ENCODE assay signal across 20 cellular contexts in genomic region chr6:166774292-166774691, GRCh38.
"Had no signal": no experiment of that assay in that cellular context is flagged by ENCODE, and none has a peak within 500 bp of the region (broad histone marks: within the 10 kb centered on the region; RNA-seq: fewer than 3 reads in every experiment).

No MANE protein-coding gene starts in this region.

- ATAC-seq: gastroesophageal sphincter; left cardiac atrium; naive thymus-derived CD4-positive, alpha-beta T cell; right cardiac atrium; stimulated activated memory B cell treated with anti-CD40 and anti-IgM and Interleukin-4, amounts not matched to agents 10 μg/mL and 1 μg/mL and 100 μg/mL, for 72 hours had no signal

- H3K4me3 ChIP-seq: dorsolateral prefrontal cortex, esophagus muscularis mucosa, gastroesophageal sphincter, smooth muscle cell, tibial artery, upper lobe of left lung, vagina had no signal

- H3K4me2 ChIP-seq: smooth muscle cell had no signal

- H3K27me3 ChIP-seq: dorsolateral prefrontal cortex, esophagus muscularis mucosa, gastroesophageal sphincter, upper lobe of left lung, vagina had no signal

- H3K36me3 ChIP-seq: esophagus muscularis mucosa, gastroesophageal sphincter, tibial artery, upper lobe of left lung, vagina had no signal

- H3K4me1 ChIP-seq: tibial artery, vagina had no signal

- H3K9me3 ChIP-seq: esophagus muscularis mucosa, gastroesophageal sphincter, tibial artery, upper lobe of left lung, vagina had no signal

- H3K27ac ChIP-seq: dorsolateral prefrontal cortex, epithelial cell of prostate, esophagus muscularis mucosa, gastroesophageal sphincter, tibial artery, upper lobe of left lung, vagina had no signal

- DNase-seq: cortex of kidney; dorsolateral prefrontal cortex; effector memory CD4-positive, alpha-beta T cell; foreskin fibroblast; immature natural killer cell; kidney; left cardiac atrium; mammary epithelial cell; naive thymus-derived CD4-positive, alpha-beta T cell; nephron progenitor cell; stimulated activated CD4-positive, alpha-beta T cell treated with anti-CD3 and anti-CD28 coated beads, Interleukin-4, amount 100 ng/mL, for 1 hour; tibial artery; upper lobe of left lung had no signal
